In genomic region chrX:26918633-26919032, GRCh38 we compare ENCODE assay signal across 9 cellular contexts.
DNase-seq lines count a peak whose midpoint lies in the region; ATAC-seq and TF ChIP-seq lines count a peak whose summit lies in the region.
"Had no signal": no experiment of that assay in that cellular context is flagged by ENCODE, and none has a peak within 500 bp of the region (broad histone marks: within the 10 kb centered on the region; RNA-seq: fewer than 3 reads in every experiment).

No MANE protein-coding gene starts in this region.

- H3K4me2 ChIP-seq in GM23248 (ENCODE audit: unreplicated experiment) (no peak overlapping the region), PC-3 (ENCODE audit: low read length) (no peak overlapping the region)

- in situ Hi-C loops in GM23248 (cut with MboI) = no loop called here

- no peaks in the 10 kb centered on the region for H3K36me3 Mint-ChIP-seq in activated naive CD4-positive, alpha-beta T cell treated with anti-CD3 and anti-CD28 coated beads, Interleukin-2, amount 50 U/mL, for 72 hours
- H3K36me3 Mint-ChIP-seq: mesothelial cell of epicardium had no signal

- peak; percentile 1 for DNase-seq in DMS153 (lab: John Stamatoyannopoulos, UW)
- peak; percentile 42 for DNase-seq in GM23248
- DNase-seq in PC-3 = peak; percentile 3
- peak; percentile 23 for DNase-seq in iPS DF 19.7 (ENCODE audit: low read depth, low spot score)
- no peak for DNase-seq in DMS79 treated with DMSO at 0.1 percent for 48 hours (lab: John Stamatoyannopoulos, UW)
- no peak for DNase-seq in activated naive CD4-positive, alpha-beta T cell treated with anti-CD3 and anti-CD28 coated beads, Interleukin-2, amount 50 U/mL, for 72 hours (ENCODE audit: low spot score in 2 of 2)
- DNase-seq in stimulated activated CD4-positive, alpha-beta T cell treated with anti-CD3 and anti-CD28 coated beads, Interleukin-4, amount 100 ng/mL, for 4 hours = no peak

- H3K9me3 ChIP-seq in GM23248 (ENCODE audit: low read depth) (no peaks in the 10 kb centered on the region), PC-3 (ENCODE audit: low read length) (no peaks in the 10 kb centered on the region)

- H3K36me3 ChIP-seq in GM23248 (ENCODE audit: low read depth) (no peaks in the 10 kb centered on the region), PC-3 (ENCODE audit: low read depth, low read length) (no peaks in the 10 kb centered on the region)

- POLR2A ChIA-PET in PC-3 (lab: Charles Lee; ENCODE audit: unreplicated experiment) = no interaction called here

- peak; percentile 35; the same call in 1 of the 2 replicates for TF ChIP-seq CTCF in PC-3 (conservative IDR thresholded peaks at IDR 0.05; ENCODE audit: low read depth, low read length)

- no peaks in the 10 kb centered on the region for H3K9me2 ChIP-seq in GM23248 (ENCODE audit: insufficient read depth)
- no peaks in the 10 kb centered on the region for H3K9me2 ChIP-seq in PC-3 (replicated peaks; ENCODE audit: low read length)

- no peaks in the 10 kb centered on the region for H3K9me3 Mint-ChIP-seq in activated naive CD4-positive, alpha-beta T cell treated with anti-CD3 and anti-CD28 coated beads, Interleukin-2, amount 50 U/mL, for 72 hours

- CTCF ChIA-PET in PC-3 (lab: Charles Lee) = no interaction called here

- ATAC-seq in PC-3 (no peak), GM21723 (IDR thresholded peaks at IDR 0.05; ENCODE audit: unreplicated experiment) (no peak)
- ATAC-seq in activated naive CD4-positive, alpha-beta T cell treated with anti-CD3 and anti-CD28 coated beads, Interleukin-2, amount 50 U/mL, for 72 hours = no peak

- H3K27me3 ChIP-seq in GM23248 (replicated peaks; ENCODE audit: insufficient read depth) = no peaks in the 10 kb centered on the region
- H3K27me3 ChIP-seq in PC-3 (ENCODE audit: low read length) = no peaks in the 10 kb centered on the region

- H3F3A ChIP-seq in GM23248 (ENCODE audit: insufficient read depth) (peaks cover 4% of the 10 kb centered on the region; the same call in 1 of the 2 replicates), PC-3 (ENCODE audit: low read length, unreplicated experiment) (no peaks in the 10 kb centered on the region)

- H2AFZ ChIP-seq in GM23248 (no peak overlapping the region), PC-3 (ENCODE audit: low read length) (no peak overlapping the region)

- H3K79me2 ChIP-seq in GM23248 (ENCODE audit: insufficient read depth) (no peaks in the 10 kb centered on the region), PC-3 (ENCODE audit: low read length) (no peaks in the 10 kb centered on the region)

- intact Hi-C loops in PC-3 (cut with micrococcal nuclease) = no loop called here

- H3K4me3 ChIP-seq in GM23248 = no peak overlapping the region
- no peak overlapping the region for H3K4me3 ChIP-seq in PC-3 (ENCODE audit: low read length)

- WGBS in GM23248 (ENCODE audit: low coverage in 1 of 2, low lambda C conversion rate in 2 of 2, missing lambda C conversion rate in 2 of 2), 2 experiments = 55 to 75% methylated on average over 3 to 4 of the region's 4 CpGs

- no TSS peak for BruUV-seq in PC-3 (replicated peaks; lab: Mats Ljungman, UMichigan)

- H3K27ac Mint-ChIP-seq in activated naive CD4-positive, alpha-beta T cell treated with anti-CD3 and anti-CD28 coated beads, Interleukin-2, amount 50 U/mL, for 72 hours = no peak overlapping the region
- H3K27ac Mint-ChIP-seq: mesothelial cell of epicardium had no signal

- H3K9ac ChIP-seq in GM23248 (no peak overlapping the region), PC-3 (ENCODE audit: low read length) (no peak overlapping the region)

- H3K27ac ChIP-seq in GM23248 = no peak overlapping the region
- H3K27ac ChIP-seq in PC-3 (ENCODE audit: low read length) = no peak overlapping the region

- peaks cover 38% of the 10 kb centered on the region for H3K4me1 ChIP-seq in GM23248 (ENCODE audit: insufficient read depth)
- no peaks in the 10 kb centered on the region for H3K4me1 ChIP-seq in PC-3 (ENCODE audit: insufficient read depth, low read length)

- no peaks in the 10 kb centered on the region for H4K20me1 ChIP-seq in GM23248 (ENCODE audit: insufficient read depth)
- no peaks in the 10 kb centered on the region for H4K20me1 ChIP-seq in PC-3 (ENCODE audit: low read length)

Comparison
In these comparisons a context has a peak if more than half of its experiments do, and no peak if none do; other contexts are left out.
1. DNase-seq: peak in DMS153 (single experiment), GM23248 (single experiment), PC-3 (single experiment) and iPS DF 19.7 (single experiment); none in DMS79 treated with DMSO at 0.1 percent for 48 hours (single experiment), activated naive CD4-positive, alpha-beta T cell treated with anti-CD3 and anti-CD28 coated beads, Interleukin-2, amount 50 U/mL, for 72 hours (0 of 2) and stimulated activated CD4-positive, alpha-beta T cell treated with anti-CD3 and anti-CD28 coated beads, Interleukin-4, amount 100 ng/mL, for 4 hours (0 of 2).